18 cellular contexts compared by ENCODE assay signal in genomic region chr13:24016046-24016445, GRCh38.
DNase-seq lines count a peak whose midpoint lies in the region; TF ChIP-seq lines count a peak whose summit lies in the region.
"Had no signal": no experiment of that assay in that cellular context is flagged by ENCODE, and none has a peak within 500 bp of the region (broad histone marks: within the 10 kb centered on the region; RNA-seq: fewer than 3 reads in every experiment).

No MANE protein-coding gene starts in this region.

- no peak for DNase-seq in activated CD4-positive, alpha-beta T cell treated with anti-CD3 and anti-CD28 coated beads, Interleukin-2, amount 10 ng/mL, durations not matched to agents 7 days and 5 days
- DNase-seq in activated CD4-positive, alpha-beta T cell treated with anti-CD3 and anti-CD28 coated beads for 1 hour, result no peak
- DNase-seq in neuronal stem cell (ENCODE audit: low spot score) (no peak), spleen (no peak), hepatic stellate cell (ENCODE audit: low spot score) (no peak)
- no peak for DNase-seq in stimulated activated CD4-positive, alpha-beta T cell treated with anti-CD3 and anti-CD28 coated beads, Interleukin-4, amount 100 ng/mL, for 24 hours
- DNase-seq: AML-193; Caco-2; Calu3; CD4-positive, alpha-beta T cell; CD8-positive, alpha-beta T cell; DMS79 treated with DMSO at 0.1 percent for 48 hours; GF-D8 had no signal

- no peak overlapping the region for H2BK15ac ChIP-seq in neuronal stem cell (ENCODE audit: low read length)

- no peak overlapping the region for H4K8ac ChIP-seq in neuronal stem cell (ENCODE audit: low read depth, low read length)

- WGBS in neuronal stem cell (ENCODE audit: extremely low coverage in 2 of 2, insufficient read length in 2 of 2, insufficient replicate concordance in 1 of 2), 2 donors, result no CpG with 5 or more reads among the region's 8 CpGs
- 59 to 77% (median 71%) methylated on average over 8 of the region's 8 CpGs for WGBS in spleen, 5 donors

- H3K4me3 ChIP-seq in neuronal stem cell (ENCODE audit: low read length in 2 of 2), result no peak overlapping the region
- H3K4me3 ChIP-seq in spleen, result no peak overlapping the region
- H3K4me3 ChIP-seq: A549; BLaER1 treated with 17β-estradiol and CSF1 and Interleukin-3, amounts not matched to agents 10 nM and 100 nM had no signal

- no peaks in the 10 kb centered on the region for H3K79me1 ChIP-seq in neuronal stem cell (ENCODE audit: low read depth, low read length)

- H3K18ac ChIP-seq in neuronal stem cell (ENCODE audit: low read length), result peak overlapping the region; percentile 42

- H3K4me3 Mint-ChIP-seq in activated CD4-positive, alpha-beta T cell treated with anti-CD3 and anti-CD28 coated beads, Interleukin-2, amount 10 ng/mL, durations not matched to agents 7 days and 5 days, result no peak overlapping the region
- H3K4me3 Mint-ChIP-seq: B cell; CD4-positive, alpha-beta T cell; CD8-positive, alpha-beta T cell had no signal

- H3K4me2 ChIP-seq in neuronal stem cell (ENCODE audit: insufficient read depth, low read length, poor library complexity, severe bottlenecking), result no peak overlapping the region
- H3K4me2 ChIP-seq: A549; BLaER1 treated with 17β-estradiol and CSF1 and Interleukin-3, amounts not matched to agents 10 nM and 100 nM had no signal

- H3K36me3 Mint-ChIP-seq in activated CD4-positive, alpha-beta T cell treated with anti-CD3 and anti-CD28 coated beads, Interleukin-2, amount 10 ng/mL, durations not matched to agents 7 days and 5 days (ENCODE audit: low read depth), result no peaks in the 10 kb centered on the region
- H3K36me3 Mint-ChIP-seq: CD8-positive, alpha-beta T cell had no signal

- H3K9me3 ChIP-seq in neuronal stem cell (replicated peaks in 1 of 2; ENCODE audit: control insufficient read depth in 2 of 2, insufficient read depth in 1 of 2, low read depth in 1 of 2, low read length in 2 of 2), result no peaks in the 10 kb centered on the region
- H3K9me3 ChIP-seq in spleen, result no peaks in the 10 kb centered on the region
- H3K9me3 ChIP-seq: A549; BLaER1 treated with 17β-estradiol and CSF1 and Interleukin-3, amounts not matched to agents 10 nM and 100 nM; Caco-2 had no signal

- H3K27me3 Mint-ChIP-seq in activated CD4-positive, alpha-beta T cell treated with anti-CD3 and anti-CD28 coated beads, Interleukin-2, amount 10 ng/mL, durations not matched to agents 7 days and 5 days, result no peaks in the 10 kb centered on the region
- H3K27me3 Mint-ChIP-seq: CD4-positive, alpha-beta T cell had no signal

- H4K91ac ChIP-seq in neuronal stem cell (ENCODE audit: low read depth, low read length, poor library complexity), result no peak overlapping the region

- H3K14ac ChIP-seq in neuronal stem cell (ENCODE audit: low read length), result no peak overlapping the region

- peak overlapping the region; percentile 5 for H3K9ac ChIP-seq in neuronal stem cell (ENCODE audit: low read depth, low read length, poor library complexity)
- H3K9ac ChIP-seq: BLaER1 treated with 17β-estradiol and CSF1 and Interleukin-3, amounts not matched to agents 10 nM and 100 nM had no signal

- POLR2A ChIA-PET in activated CD4-positive, alpha-beta T cell treated with anti-CD3 and anti-CD28 coated beads, Interleukin-2, amount 10 ng/mL, durations not matched to agents 7 days and 5 days (lab: Charles Lee), result no interaction called here

- no peak overlapping the region for H2AFZ ChIP-seq in neuronal stem cell (ENCODE audit: low read length)

- CTCF ChIA-PET in activated CD4-positive, alpha-beta T cell treated with anti-CD3 and anti-CD28 coated beads, Interleukin-2, amount 10 ng/mL, durations not matched to agents 7 days and 5 days (lab: Charles Lee), result no interaction called here

- intact Hi-C loops in spleen (cut with DNase I; ENCODE audit: low total_unique reads), result no loop called here

- no peak for TF ChIP-seq POLR2A in spleen (IDR thresholded peaks at IDR 0.05)

- no peaks in the 10 kb centered on the region for H3K9me3 Mint-ChIP-seq in activated CD4-positive, alpha-beta T cell treated with anti-CD3 and anti-CD28 coated beads, Interleukin-2, amount 10 ng/mL, durations not matched to agents 7 days and 5 days
- H3K9me3 Mint-ChIP-seq: CD4-positive, alpha-beta T cell; CD8-positive, alpha-beta T cell had no signal

- no peak overlapping the region for H3K4ac ChIP-seq in neuronal stem cell (ENCODE audit: low read length)

- H3K4me1 Mint-ChIP-seq in activated CD4-positive, alpha-beta T cell treated with anti-CD3 and anti-CD28 coated beads, Interleukin-2, amount 10 ng/mL, durations not matched to agents 7 days and 5 days, result no peaks in the 10 kb centered on the region
- H3K4me1 Mint-ChIP-seq: B cell had no signal

- H3K27ac ChIP-seq in neuronal stem cell (replicated peaks; ENCODE audit: low read length) (no peak overlapping the region), spleen (peak overlapping the region in 6 of 8 donors; percentile 16 to 63 (median 46))
- H3K27ac ChIP-seq: 22Rv1; A549; BLaER1 treated with 17β-estradiol and CSF1 and Interleukin-3, amounts not matched to agents 10 nM and 100 nM; C4-2B had no signal

- H2BK5ac ChIP-seq in neuronal stem cell (ENCODE audit: low read length), result no peak overlapping the region

- H3K36me3 ChIP-seq in neuronal stem cell (replicated peaks in 1 of 2; ENCODE audit: control insufficient read depth in 2 of 2, insufficient read depth in 2 of 2, low read length in 2 of 2) (no peaks in the 10 kb centered on the region), spleen (no peaks in the 10 kb centered on the region)
- H3K36me3 ChIP-seq: BLaER1 treated with 17β-estradiol and CSF1 and Interleukin-3, amounts not matched to agents 10 nM and 100 nM had no signal

- no peak for TF ChIP-seq CTCF in spleen (IDR thresholded peaks at IDR 0.05 in 8 of 11, conservative IDR thresholded peaks at IDR 0.05 in 3 of 11)

- H3K27me3 ChIP-seq in neuronal stem cell (ENCODE audit: control insufficient read depth in 3 of 3, insufficient read depth in 3 of 3, low read depth in 1 of 3, low read length in 3 of 3) (no peaks in the 10 kb centered on the region), spleen (replicated peaks in 1 of 7) (no peaks in the 10 kb centered on the region)
- H3K27me3 ChIP-seq: BLaER1 treated with 17β-estradiol and CSF1 and Interleukin-3, amounts not matched to agents 10 nM and 100 nM had no signal

- no peak overlapping the region for H3K23ac ChIP-seq in neuronal stem cell (ENCODE audit: low read depth, low read length, poor library complexity)

- H3K4me1 ChIP-seq in neuronal stem cell (ENCODE audit: control insufficient read depth in 2 of 2, insufficient read depth in 1 of 2, low read depth in 1 of 2, low read length in 2 of 2) (peaks cover 0 to 5% of the 10 kb centered on the region in 2 donors), spleen (peaks cover 0 to 16% (median 5%) of the 10 kb centered on the region in 6 donors)
- H3K4me1 ChIP-seq: Caco-2 had no signal

- no peak overlapping the region for H2AK5ac ChIP-seq in neuronal stem cell (ENCODE audit: low read depth, low read length)

- H2BK120ac ChIP-seq in neuronal stem cell (ENCODE audit: low read depth, low read length), result no peak overlapping the region

- peak overlapping the region; percentile 68 for H3K27ac Mint-ChIP-seq in activated CD4-positive, alpha-beta T cell treated with anti-CD3 and anti-CD28 coated beads, Interleukin-2, amount 10 ng/mL, durations not matched to agents 7 days and 5 days
- H3K27ac Mint-ChIP-seq: B cell; CD4-positive, alpha-beta T cell; CD8-positive, alpha-beta T cell had no signal

- no peak overlapping the region for H2BK12ac ChIP-seq in neuronal stem cell (ENCODE audit: low read length)
